In the genomic region with DNA sequence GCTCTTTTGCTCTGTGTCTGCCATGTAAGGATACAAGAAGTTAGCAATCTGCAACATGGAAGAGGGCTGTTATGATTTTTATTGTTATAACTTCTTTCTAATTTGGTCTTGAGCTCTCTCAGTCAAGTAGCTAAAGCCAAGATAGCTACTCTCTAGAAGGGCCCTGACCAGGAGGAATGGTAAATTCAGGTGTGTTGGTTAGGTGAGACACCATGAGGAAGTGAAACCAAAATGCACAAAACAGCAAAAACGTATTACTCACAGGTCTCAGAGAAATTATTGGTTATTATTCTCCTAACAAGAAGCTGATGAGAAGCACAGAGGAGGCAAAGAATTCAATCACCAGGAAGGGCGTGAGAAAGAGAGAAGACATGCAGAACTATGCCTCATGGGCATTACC, we compare ENCODE assay signal across 24 cellular contexts. TPM values are rescaled to one million over a fixed set of nuclear protein-coding genes. Genes with fewer than 3 reads are reported as not detected.
DNase-seq lines count a peak whose midpoint lies in the region; ATAC-seq, FAIRE-seq and TF ChIP-seq lines count a peak whose summit lies in the region.
"Had no signal": no experiment of that assay in that cellular context is flagged by ENCODE, and none has a peak within 500 bp of the region (broad histone marks: within the 10 kb centered on the region; RNA-seq: fewer than 3 reads in every experiment).

No MANE protein-coding gene starts in this region.

- H3K27me3 Mint-ChIP-seq in CD14-positive monocyte (ENCODE audit: low read depth in 3 of 3) = no peaks in the 10 kb centered on the region
- H3K27me3 Mint-ChIP-seq: activated CD4-positive, alpha-beta T cell treated with anti-CD3 and anti-CD28 coated beads, Interleukin-2, amount 10 ng/mL, durations not matched to agents 7 days and 5 days; activated naive CD8-positive, alpha-beta T cell treated with anti-CD3 and anti-CD28 coated beads for 36 hours had no signal

- H3K27ac ChIP-seq in kidney (ENCODE audit: low read depth in 2 of 2, low read length in 2 of 2) (no peak overlapping the region), testis (no peak overlapping the region)
- H3K27ac ChIP-seq: gastroesophageal sphincter, left lung, prostate gland, tibial artery had no signal

- no peaks in the 10 kb centered on the region for H3K4me1 Mint-ChIP-seq in CD14-positive monocyte
- H3K4me1 Mint-ChIP-seq: activated CD4-positive, alpha-beta T cell treated with anti-CD3 and anti-CD28 coated beads, Interleukin-2, amount 10 ng/mL, durations not matched to agents 7 days and 5 days; CD4-positive, CD25-positive, alpha-beta regulatory T cell; H9 had no signal

- peak; percentile 18 for DNase-seq in epithelial cell of esophagus (ENCODE audit: low read depth)
- no peak for DNase-seq in kidney
- no peak for DNase-seq in testis
- no peak for DNase-seq in left lobe of liver (ENCODE audit: low spot score)
- no peak for DNase-seq in CD14-positive monocyte (ENCODE audit: low spot score)
- DNase-seq: activated CD4-positive, alpha-beta T cell treated with anti-CD3 and anti-CD28 coated beads, Interleukin-2, amount 10 ng/mL, durations not matched to agents 7 days and 5 days; activated CD8-positive, alpha-beta memory T cell treated with anti-CD3 and anti-CD28 coated beads, Interleukin-2, amount 50 U/mL, for 4 hours; activated naive CD8-positive, alpha-beta T cell treated with anti-CD3 and anti-CD28 coated beads for 36 hours; CD4-positive, CD25-positive, alpha-beta regulatory T cell; GF-D8; H9; left lung; NCI-H1694 treated with DMSO at 0.1 percent for 48 hours; SIG-M5; stimulated activated naive CD4-positive, alpha-beta T cell treated with Interleukin-2 at 50 U/mL for 16 hours; tibial artery had no signal

- no peaks in the 10 kb centered on the region for H3K36me3 Mint-ChIP-seq in CD14-positive monocyte

- H3K36me3 ChIP-seq in kidney (ENCODE audit: control insufficient read depth in 1 of 2, insufficient read depth in 2 of 2, low read length in 2 of 2) = peaks cover 0 to 3% of the 10 kb centered on the region in 2 donors
- no peaks in the 10 kb centered on the region for H3K36me3 ChIP-seq in testis (ENCODE audit: low read depth, missing control alignments)
- H3K36me3 ChIP-seq: gastroesophageal sphincter, left lung, prostate gland, tibial artery had no signal

- H3K27ac Mint-ChIP-seq in CD14-positive monocyte = no peak overlapping the region
- H3K27ac Mint-ChIP-seq: activated CD4-positive, alpha-beta T cell treated with anti-CD3 and anti-CD28 coated beads, Interleukin-2, amount 10 ng/mL, durations not matched to agents 7 days and 5 days; activated naive CD8-positive, alpha-beta T cell treated with anti-CD3 and anti-CD28 coated beads for 36 hours; activated T-helper 2 cell treated with anti-CD3 and anti-CD28 coated beads, Interferon-gamma antibody, Interleukin-2, Interleukin-4, amounts not matched to agents 10 μg/mL and 5 μg/mL and 100 μg/mL, durations not matched to agents 14 hours and 24 hours and 36 hours; CD4-positive, CD25-positive, alpha-beta regulatory T cell; H9 had no signal

- H3K4me3 Mint-ChIP-seq in CD14-positive monocyte = no peak overlapping the region
- H3K4me3 Mint-ChIP-seq: activated CD4-positive, alpha-beta T cell treated with anti-CD3 and anti-CD28 coated beads, Interleukin-2, amount 10 ng/mL, durations not matched to agents 7 days and 5 days; activated naive CD8-positive, alpha-beta T cell treated with anti-CD3 and anti-CD28 coated beads for 36 hours; CD4-positive, CD25-positive, alpha-beta regulatory T cell; H9 had no signal

- H3K9me3 ChIP-seq in kidney (ENCODE audit: control insufficient read depth in 1 of 2, low read length in 2 of 2) (no peaks in the 10 kb centered on the region), testis (no peaks in the 10 kb centered on the region)
- H3K9me3 ChIP-seq: gastroesophageal sphincter, left lung, prostate gland, tibial artery had no signal

- ATAC-seq in GM18502 (IDR thresholded peaks at IDR 0.05; ENCODE audit: poor library complexity, unreplicated experiment) (peak; percentile 74), GM21390 (IDR thresholded peaks at IDR 0.05; ENCODE audit: unreplicated experiment) (peak; percentile 79), HG03469 (IDR thresholded peaks at IDR 0.05; ENCODE audit: unreplicated experiment) (peak; percentile 60), left lobe of liver (no peak)
- ATAC-seq: gastroesophageal sphincter, left lung had no signal

- no peak overlapping the region for H3K4me3 ChIP-seq in epithelial cell of esophagus (ENCODE audit: low read length)
- no peak overlapping the region for H3K4me3 ChIP-seq in kidney (ENCODE audit: low read length in 2 of 2)
- no peak overlapping the region for H3K4me3 ChIP-seq in testis
- H3K4me3 ChIP-seq: gastroesophageal sphincter, left lung, prostate gland, tibial artery had no signal

- H3K9ac ChIP-seq in kidney (ENCODE audit: low read length in 2 of 2) = no peak overlapping the region

- no peak for FAIRE-seq in kidney (lab: Jason Lieb, UNC)

- TF ChIP-seq CTCF in epithelial cell of esophagus (IDR thresholded peaks at IDR 0.05; ENCODE audit: insufficient read depth, low read depth, low read length, missing control alignments) (no peak), kidney (IDR thresholded peaks at IDR 0.05; ENCODE audit: borderline replicate concordance, extremely low read depth, insufficient read depth) (no peak), testis (IDR thresholded peaks at IDR 0.05) (no peak), CD14-positive monocyte (IDR thresholded peaks at IDR 0.05) (no peak)

- H3K27me3 ChIP-seq in testis = no peaks in the 10 kb centered on the region
- H3K27me3 ChIP-seq: gastroesophageal sphincter, left lung, tibial artery had no signal

- 86 to 88% methylated on average over 2 of the region's 2 CpGs for WGBS in testis, 2 donors

- no peaks in the 10 kb centered on the region for H3K4me1 ChIP-seq in kidney (ENCODE audit: control insufficient read depth in 1 of 2, insufficient read depth in 1 of 2, low read depth in 1 of 2, low read length in 2 of 2)
- no peaks in the 10 kb centered on the region for H3K4me1 ChIP-seq in testis
- H3K4me1 ChIP-seq: gastroesophageal sphincter, left lung, prostate gland, tibial artery had no signal

- intact Hi-C loops in kidney (cut with DNase I) = no loop called here
- intact Hi-C loops in testis (cut with DNase I; ENCODE audit: low total_unique reads) = no loop called here
- intact Hi-C loops in CD14-positive monocyte (cut with micrococcal nuclease) = no loop called here

- peaks cover 2 to 10% (median 4%) of the 10 kb centered on the region in 7 donors for H3K9me3 Mint-ChIP-seq in CD14-positive monocyte
- H3K9me3 Mint-ChIP-seq: activated T-helper 2 cell treated with anti-CD3 and anti-CD28 coated beads, Interferon-gamma antibody, Interleukin-2, Interleukin-4, amounts not matched to agents 10 μg/mL and 5 μg/mL and 100 μg/mL, durations not matched to agents 14 hours and 24 hours and 36 hours; H9 had no signal

- TF ChIP-seq POLR2A in testis (IDR thresholded peaks at IDR 0.05) = no peak

RNA-seq across cellular contexts. Expression of gene INSL5, which starts 51.8 kb away (rescaled TPM):
- total RNA-seq in kidney = not detected
- polyA plus RNA-seq in kidney (ENCODE audit: insufficient read depth, low read depth, low replicate concordance) = not detected
- total RNA-seq in testis = 1 to 10 TPM in 1 of 2 donors, not detected in 1; 1.3 TPM
- polyA plus RNA-seq in testis (ENCODE audit: insufficient read depth, low read depth, low replicate concordance) = not detected
- total RNA-seq in left lobe of liver = not detected
- polyA plus RNA-seq in CD14-positive monocyte = not detected
- total RNA-seq: activated CD4-positive, alpha-beta T cell treated with anti-CD3 and anti-CD28 coated beads, Interleukin-2, amount 10 ng/mL, durations not matched to agents 7 days and 5 days; activated naive CD8-positive, alpha-beta T cell treated with anti-CD3 and anti-CD28 coated beads for 36 hours; activated T-helper 2 cell treated with anti-CD3 and anti-CD28 coated beads, Interferon-gamma antibody, Interleukin-2, Interleukin-4, amounts not matched to agents 10 μg/mL and 5 μg/mL and 100 μg/mL, durations not matched to agents 14 hours and 24 hours and 36 hours; CD4-positive, CD25-positive, alpha-beta regulatory T cell; gastroesophageal sphincter; H9; left lung; prostate gland; T-helper 1 cell treated with Interleukin-12 subunit alpha and Interleukin-12 subunit beta and Interleukin-4 antibody, amounts not matched to agents 30 ng/mL and 1 ng/mL, for 36 hours had no signal
- polyA plus RNA-seq: CD4-positive, CD25-positive, alpha-beta regulatory T cell; esophagus had no signal
